8 cellular contexts compared by ENCODE assay signal in the genomic region with DNA sequence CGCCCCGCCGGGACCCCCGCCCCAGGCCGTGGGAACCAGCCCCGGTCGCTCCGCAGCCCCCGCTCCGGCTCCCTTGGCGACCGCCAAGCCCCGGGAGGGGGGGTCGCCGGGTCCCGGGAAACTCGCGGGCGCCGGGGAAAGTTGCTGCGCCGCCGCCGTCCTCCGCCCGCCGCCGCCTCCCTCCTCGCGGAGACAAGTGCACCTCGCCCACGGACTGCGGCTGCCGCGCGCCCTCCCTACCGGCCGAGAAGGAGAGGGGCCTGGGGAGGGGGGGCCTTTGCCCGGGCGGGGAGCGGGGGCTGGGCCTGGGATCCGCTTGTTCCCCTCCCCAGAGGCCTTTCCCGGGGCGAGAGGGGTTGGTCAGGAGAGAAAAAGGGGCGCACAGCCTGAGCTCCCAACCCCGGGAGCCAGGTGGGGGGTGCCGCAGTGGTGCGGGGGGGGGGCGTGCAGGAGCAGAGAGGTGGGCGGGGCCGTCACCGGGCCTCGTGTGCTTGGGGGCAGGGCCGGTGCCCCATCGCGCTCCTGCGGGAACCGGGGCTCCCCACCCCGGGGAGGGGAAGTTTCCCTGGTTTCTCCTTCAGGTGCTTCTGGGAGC. TPM values are rescaled to one million over a fixed set of nuclear protein-coding genes. Genes with fewer than 3 reads are reported as not detected.
DNase-seq lines count a peak whose midpoint lies in the region; ATAC-seq lines count a peak whose summit lies in the region.

No MANE protein-coding gene starts in this region.

- DNase-seq in activated CD4-positive, alpha-beta T cell treated with anti-CD3 and anti-CD28 coated beads, Interleukin-2, amount 50 U/mL, for 48 hours: peak; percentile 35 to 40
- no peak for DNase-seq in activated CD4-positive, alpha-beta T cell treated with anti-CD3 and anti-CD28 coated beads, Interleukin-2, amount 10 ng/mL, durations not matched to agents 7 days and 5 days
- DNase-seq in activated T-cell treated with anti-CD3 and anti-CD28 coated beads for 4 hours (peak; percentile 41), iPS DF 6.9 (ENCODE audit: low read depth, low spot score) (no peak), NCI-H2081 (lab: John Stamatoyannopoulos, UW) (no peak), NCI-H2196 (lab: John Stamatoyannopoulos, UW; ENCODE audit: unreplicated experiment) (no peak)
- peak in 1 of 2 donors; percentile 47 for DNase-seq in stimulated activated naive CD8-positive, alpha-beta T cell treated with anti-CD3 and anti-CD28 coated beads, Interleukin-15, amount 100 ng/mL, for 72 hours

- H3K4me1 ChIP-seq in iPS DF 6.9 (ENCODE audit: control insufficient read depth, insufficient read depth, low read length): peaks cover 27% of the 10 kb centered on the region

- H3K36me3 Mint-ChIP-seq in activated CD4-positive, alpha-beta T cell treated with anti-CD3 and anti-CD28 coated beads, Interleukin-2, amount 10 ng/mL, durations not matched to agents 7 days and 5 days (ENCODE audit: low read depth): peaks cover 15% of the 10 kb centered on the region

- peak; percentile 11 for ATAC-seq in HG02973 (IDR thresholded peaks at IDR 0.05; ENCODE audit: unreplicated experiment)
- ATAC-seq in stimulated activated naive CD8-positive, alpha-beta T cell treated with anti-CD3 and anti-CD28 coated beads, Interleukin-15, amount 100 ng/mL, for 72 hours: peak; percentile 20

- no peaks in the 10 kb centered on the region for H3K36me3 ChIP-seq in iPS DF 6.9 (ENCODE audit: control insufficient read depth, insufficient read depth, low read length)

- no peaks in the 10 kb centered on the region for H3K9me3 ChIP-seq in iPS DF 6.9 (ENCODE audit: control insufficient read depth, insufficient read depth, low read length)

- POLR2A ChIA-PET in activated CD4-positive, alpha-beta T cell treated with anti-CD3 and anti-CD28 coated beads, Interleukin-2, amount 10 ng/mL, durations not matched to agents 7 days and 5 days (lab: Charles Lee): interaction anchor here (0.6 kb wide), 1 partner anchor 28 kb away, joined by 3 read pairs; no protein-coding TSS in a partner anchor

- H3K4me1 Mint-ChIP-seq in activated CD4-positive, alpha-beta T cell treated with anti-CD3 and anti-CD28 coated beads, Interleukin-2, amount 10 ng/mL, durations not matched to agents 7 days and 5 days: peaks cover 27% of the 10 kb centered on the region
- peaks cover 33% of the 10 kb centered on the region for H3K4me1 Mint-ChIP-seq in stimulated activated naive CD8-positive, alpha-beta T cell treated with anti-CD3 and anti-CD28 coated beads, Interleukin-15, amount 100 ng/mL, for 72 hours

- H3K27ac Mint-ChIP-seq in activated CD4-positive, alpha-beta T cell treated with anti-CD3 and anti-CD28 coated beads, Interleukin-2, amount 10 ng/mL, durations not matched to agents 7 days and 5 days: no peak overlapping the region
- H3K27ac Mint-ChIP-seq in stimulated activated naive CD8-positive, alpha-beta T cell treated with anti-CD3 and anti-CD28 coated beads, Interleukin-15, amount 100 ng/mL, for 72 hours: no peak overlapping the region

- H3K27me3 ChIP-seq in iPS DF 6.9 (ENCODE audit: control insufficient read depth, insufficient read depth, low read length): no peaks in the 10 kb centered on the region

- H3K9me3 Mint-ChIP-seq in activated CD4-positive, alpha-beta T cell treated with anti-CD3 and anti-CD28 coated beads, Interleukin-2, amount 10 ng/mL, durations not matched to agents 7 days and 5 days: peaks cover 5% of the 10 kb centered on the region
- H3K9me3 Mint-ChIP-seq in stimulated activated naive CD8-positive, alpha-beta T cell treated with anti-CD3 and anti-CD28 coated beads, Interleukin-15, amount 100 ng/mL, for 72 hours: no peaks in the 10 kb centered on the region

- CTCF ChIA-PET in activated CD4-positive, alpha-beta T cell treated with anti-CD3 and anti-CD28 coated beads, Interleukin-2, amount 10 ng/mL, durations not matched to agents 7 days and 5 days (lab: Charles Lee): no interaction called here

- H3K27me3 Mint-ChIP-seq in activated CD4-positive, alpha-beta T cell treated with anti-CD3 and anti-CD28 coated beads, Interleukin-2, amount 10 ng/mL, durations not matched to agents 7 days and 5 days: peaks cover 14% of the 10 kb centered on the region
- H3K27me3 Mint-ChIP-seq in stimulated activated naive CD8-positive, alpha-beta T cell treated with anti-CD3 and anti-CD28 coated beads, Interleukin-15, amount 100 ng/mL, for 72 hours: peaks cover 15% of the 10 kb centered on the region

- no CpG with 5 or more reads among the region's 59 CpGs for WGBS in iPS DF 6.9 (ENCODE audit: insufficient coverage, insufficient read length)

- no peak overlapping the region for H3K4me3 Mint-ChIP-seq in activated CD4-positive, alpha-beta T cell treated with anti-CD3 and anti-CD28 coated beads, Interleukin-2, amount 10 ng/mL, durations not matched to agents 7 days and 5 days
- H3K4me3 Mint-ChIP-seq in stimulated activated naive CD8-positive, alpha-beta T cell treated with anti-CD3 and anti-CD28 coated beads, Interleukin-15, amount 100 ng/mL, for 72 hours: peak overlapping the region; percentile 56 to 70

- no peak overlapping the region for H3K27ac ChIP-seq in iPS DF 6.9 (ENCODE audit: low read length)

- peak overlapping the region; percentile 92 for H3K4me3 ChIP-seq in iPS DF 6.9 (ENCODE audit: low read length)

RNA-seq across cellular contexts. Expression of a gene that starts 0.6 kb away (rescaled TPM):
- 1 to 10 TPM; 7.4 to 8.3 TPM for total RNA-seq in activated CD4-positive, alpha-beta T cell treated with anti-CD3 and anti-CD28 coated beads, Interleukin-2, amount 10 ng/mL, durations not matched to agents 7 days and 5 days

RNA-seq across cellular contexts. Expression of a gene that starts 7.2 kb away (rescaled TPM):
- total RNA-seq in activated CD4-positive, alpha-beta T cell treated with anti-CD3 and anti-CD28 coated beads, Interleukin-2, amount 10 ng/mL, durations not matched to agents 7 days and 5 days: 100 to 1,000 TPM; 237 to 332 TPM

RNA-seq across cellular contexts. Expression of a gene that starts 20.6 kb away (rescaled TPM):
- total RNA-seq in activated CD4-positive, alpha-beta T cell treated with anti-CD3 and anti-CD28 coated beads, Interleukin-2, amount 10 ng/mL, durations not matched to agents 7 days and 5 days: under 1 TPM; 0.42 to 0.46 TPM

RNA-seq across cellular contexts. Expression of a gene that starts 38.6 kb away (rescaled TPM):
- total RNA-seq in activated CD4-positive, alpha-beta T cell treated with anti-CD3 and anti-CD28 coated beads, Interleukin-2, amount 10 ng/mL, durations not matched to agents 7 days and 5 days: not detected

RNA-seq across cellular contexts. Expression of a gene that starts 53.6 kb away (rescaled TPM):
- total RNA-seq in activated CD4-positive, alpha-beta T cell treated with anti-CD3 and anti-CD28 coated beads, Interleukin-2, amount 10 ng/mL, durations not matched to agents 7 days and 5 days: not detected

Comparison
In these comparisons a context has a peak if more than half of its experiments do, and no peak if none do; other contexts are left out.
1. DNase-seq: peak in activated CD4-positive, alpha-beta T cell treated with anti-CD3 and anti-CD28 coated beads, Interleukin-2, amount 50 U/mL, for 48 hours (2 of 2) and activated T-cell treated with anti-CD3 and anti-CD28 coated beads for 4 hours (single experiment); none in activated CD4-positive, alpha-beta T cell treated with anti-CD3 and anti-CD28 coated beads, Interleukin-2, amount 10 ng/mL, durations not matched to agents 7 days and 5 days (single experiment), iPS DF 6.9 (single experiment), NCI-H2081 (0 of 2) and NCI-H2196 (single experiment).